In the genomic region with DNA sequence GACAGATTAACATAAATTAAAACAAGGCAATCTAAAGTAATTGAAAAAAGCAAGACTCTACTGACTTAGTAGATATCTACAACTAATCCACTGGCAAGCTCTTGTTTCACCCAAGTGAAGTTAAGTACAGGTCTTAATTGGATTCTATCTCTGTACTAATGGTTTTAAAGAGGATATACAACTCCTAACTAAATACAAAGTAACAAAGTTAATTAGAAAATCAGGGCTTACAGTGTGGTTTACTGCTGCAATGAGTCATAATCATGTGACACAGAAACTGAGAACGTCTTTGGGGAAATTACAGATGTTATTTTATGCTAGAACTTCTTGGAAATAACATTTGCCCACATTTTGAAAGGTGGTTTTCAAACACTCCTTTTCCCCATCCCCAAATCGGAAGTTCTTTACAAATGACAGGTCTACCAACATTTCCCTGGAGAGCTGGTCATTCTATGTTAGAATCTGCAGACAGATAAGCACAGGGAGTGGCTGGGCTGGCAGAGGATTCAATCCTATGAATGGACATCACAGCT, we compare ENCODE assay signal across 9 cellular contexts.
A peak's percentile ranks its signal among the peaks of the same experiment; 100 is the strongest.
DNase-seq lines count a peak whose midpoint lies in the region; ATAC-seq and TF ChIP-seq lines count a peak whose summit lies in the region.
"Had no signal": no experiment of that assay in that cellular context is flagged by ENCODE, and none has a peak within 500 bp of the region (broad histone marks: within the 10 kb centered on the region; RNA-seq: fewer than 3 reads in every experiment).

No MANE protein-coding gene starts in this region.

- peaks cover 6% of the 10 kb centered on the region; the same call in 2 of the 3 replicates for H3K36me3 Mint-ChIP-seq in GM23338 (ENCODE audit: low read depth)

- no peak overlapping the region for H3K4me3 Mint-ChIP-seq in GM23338

- no peaks in the 10 kb centered on the region for H4K20me1 ChIP-seq in GM23338 (replicated peaks; ENCODE audit: insufficient read depth)

- no peaks in the 10 kb centered on the region for H3F3A ChIP-seq in GM23338 (replicated peaks; ENCODE audit: low read depth)

- H3K27ac Mint-ChIP-seq in GM23338: 0 out of 2 replicates have a peak overlapping the region, but pooled peaks have one; percentile 45

- WGBS in suprapubic skin: 44% methylated on average over 2 of the region's 2 CpGs

- peaks cover 14% of the 10 kb centered on the region; the same call in 2 of the 3 replicates for H3K4me1 Mint-ChIP-seq in GM23338

- no peak overlapping the region for H3K4me3 ChIP-seq in GM23338
- H3K4me3 ChIP-seq in foreskin fibroblast (ENCODE audit: low read depth in 1 of 2, low read length in 2 of 2): no peak overlapping the region
- H3K4me3 ChIP-seq in suprapubic skin: no peak overlapping the region
- H3K4me3 ChIP-seq: pancreas had no signal

- no peak overlapping the region for H2AFZ ChIP-seq in GM23338

- TF ChIP-seq CTCF in GM23338 (conservative IDR thresholded peaks at IDR 0.05; ENCODE audit: low read depth in 2 of 2): no peak
- no peak for TF ChIP-seq CTCF in foreskin fibroblast (IDR thresholded peaks at IDR 0.05; ENCODE audit: low read depth, low read length)
- TF ChIP-seq CTCF in suprapubic skin (IDR thresholded peaks at IDR 0.05): no peak

- no peaks in the 10 kb centered on the region for H3K27me3 Mint-ChIP-seq in GM23338 (ENCODE audit: insufficient read depth, low read depth, poor library complexity)

- TF ChIP-seq POLR2A in suprapubic skin (IDR thresholded peaks at IDR 0.05): no peak

- H3K79me2 ChIP-seq in GM23338 (replicated peaks; ENCODE audit: insufficient read depth): no peaks in the 10 kb centered on the region

- DNase-seq in Daoy (ENCODE audit: low read depth): peak; percentile 3
- DNase-seq in GM23338 (ENCODE audit: low spot score): no peak
- peak; percentile 64 for DNase-seq in RPMI7951 (ENCODE audit: low read depth)
- peak; percentile 20 to 58 for DNase-seq in foreskin fibroblast
- no peak for DNase-seq in suprapubic skin (ENCODE audit: low spot score in 2 of 2)
- DNase-seq in HUDEP-2 (lab: John Stamatoyannopoulos, UW; ENCODE audit: unreplicated experiment in 76 of 76): no peak
- DNase-seq in NCI-H526 (lab: John Stamatoyannopoulos, UW): no peak
- DNase-seq in NCI-H2029 (lab: John Stamatoyannopoulos, UW): no peak
- DNase-seq: pancreas had no signal

- no peaks in the 10 kb centered on the region; the same call in 1 of the 2 replicates for H3K4me1 ChIP-seq in GM23338 (ENCODE audit: insufficient read depth)
- H3K4me1 ChIP-seq in suprapubic skin: no peaks in the 10 kb centered on the region

- TF ChIP-seq EP300 in suprapubic skin (IDR thresholded peaks at IDR 0.05): no peak

- no peaks in the 10 kb centered on the region for H3K36me3 ChIP-seq in GM23338 (ENCODE audit: insufficient read depth)
- peaks cover 4% of the 10 kb centered on the region for H3K36me3 ChIP-seq in suprapubic skin
- H3K36me3 ChIP-seq: pancreas had no signal

- no peaks in the 10 kb centered on the region for H3K9me3 ChIP-seq in suprapubic skin
- H3K9me3 ChIP-seq: pancreas had no signal

- H3K27me3 ChIP-seq in GM23338 (ENCODE audit: insufficient read depth): no peaks in the 10 kb centered on the region
- H3K27me3 ChIP-seq in suprapubic skin: no peaks in the 10 kb centered on the region
- H3K27me3 ChIP-seq: pancreas had no signal

- H3K27ac ChIP-seq in GM23338 (ENCODE audit: low read depth) (no peak overlapping the region), suprapubic skin (no peak overlapping the region)
- H3K27ac ChIP-seq: pancreas had no signal

- H3K4me2 ChIP-seq in GM23338: no peak overlapping the region

- H3K9me3 Mint-ChIP-seq in GM23338: 0 out of 3 replicates have a peak, but pooled peaks cover 4% of the 10 kb centered on the region

- ATAC-seq in GM23338: no peak

- H3K9me2 ChIP-seq in GM23338 (ENCODE audit: insufficient read depth): no peaks in the 10 kb centered on the region

TF ChIP-seq in GM23338, 12 proteins besides CTCF, POLR2A, EP300 and RAD21 (continues in another document):
- TF ChIP-seq POLR2AphosphoS5 (IDR thresholded peaks at IDR 0.05; ENCODE audit: low read depth) (no peak), EZH2 (IDR thresholded peaks at IDR 0.05; ENCODE audit: low read depth, unreplicated experiment) (no peak), JUNB (IDR thresholded peaks at IDR 0.05; ENCODE audit: unreplicated experiment) (no peak), STAT1 (IDR thresholded peaks at IDR 0.05; ENCODE audit: unreplicated experiment) (no peak), CREB1 (CRISPR knock-in tag; IDR thresholded peaks at IDR 0.05; ENCODE audit: low read depth) (no peak), NANOG (IDR thresholded peaks at IDR 0.05; ENCODE audit: borderline replicate concordance) (no peak)
- TF ChIP-seq, protein P1, sequence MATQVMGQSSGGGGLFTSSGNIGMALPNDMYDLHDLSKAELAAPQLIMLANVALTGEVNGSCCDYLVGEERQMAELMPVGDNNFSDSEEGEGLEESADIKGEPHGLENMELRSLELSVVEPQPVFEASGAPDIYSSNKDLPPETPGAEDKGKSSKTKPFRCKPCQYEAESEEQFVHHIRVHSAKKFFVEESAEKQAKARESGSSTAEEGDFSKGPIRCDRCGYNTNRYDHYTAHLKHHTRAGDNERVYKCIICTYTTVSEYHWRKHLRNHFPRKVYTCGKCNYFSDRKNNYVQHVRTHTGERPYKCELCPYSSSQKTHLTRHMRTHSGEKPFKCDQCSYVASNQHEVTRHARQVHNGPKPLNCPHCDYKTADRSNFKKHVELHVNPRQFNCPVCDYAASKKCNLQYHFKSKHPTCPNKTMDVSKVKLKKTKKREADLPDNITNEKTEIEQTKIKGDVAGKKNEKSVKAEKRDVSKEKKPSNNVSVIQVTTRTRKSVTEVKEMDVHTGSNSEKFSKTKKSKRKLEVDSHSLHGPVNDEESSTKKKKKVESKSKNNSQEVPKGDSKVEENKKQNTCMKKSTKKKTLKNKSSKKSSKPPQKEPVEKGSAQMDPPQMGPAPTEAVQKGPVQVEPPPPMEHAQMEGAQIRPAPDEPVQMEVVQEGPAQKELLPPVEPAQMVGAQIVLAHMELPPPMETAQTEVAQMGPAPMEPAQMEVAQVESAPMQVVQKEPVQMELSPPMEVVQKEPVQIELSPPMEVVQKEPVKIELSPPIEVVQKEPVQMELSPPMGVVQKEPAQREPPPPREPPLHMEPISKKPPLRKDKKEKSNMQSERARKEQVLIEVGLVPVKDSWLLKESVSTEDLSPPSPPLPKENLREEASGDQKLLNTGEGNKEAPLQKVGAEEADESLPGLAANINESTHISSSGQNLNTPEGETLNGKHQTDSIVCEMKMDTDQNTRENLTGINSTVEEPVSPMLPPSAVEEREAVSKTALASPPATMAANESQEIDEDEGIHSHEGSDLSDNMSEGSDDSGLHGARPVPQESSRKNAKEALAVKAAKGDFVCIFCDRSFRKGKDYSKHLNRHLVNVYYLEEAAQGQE (IDR thresholded peaks at IDR 0.05; ENCODE audit: unreplicated experiment): no peak

Comparison
In these comparisons a context has a peak if more than half of its experiments do, and no peak if none do; other contexts are left out.
1. DNase-seq: peak in Daoy (single experiment), RPMI7951 (single experiment) and foreskin fibroblast (2 of 2); none in GM23338 (single experiment), suprapubic skin (0 of 2), HUDEP-2 (0 of 76), NCI-H526 (0 of 2) and NCI-H2029 (single experiment).